In the genomic region with DNA sequence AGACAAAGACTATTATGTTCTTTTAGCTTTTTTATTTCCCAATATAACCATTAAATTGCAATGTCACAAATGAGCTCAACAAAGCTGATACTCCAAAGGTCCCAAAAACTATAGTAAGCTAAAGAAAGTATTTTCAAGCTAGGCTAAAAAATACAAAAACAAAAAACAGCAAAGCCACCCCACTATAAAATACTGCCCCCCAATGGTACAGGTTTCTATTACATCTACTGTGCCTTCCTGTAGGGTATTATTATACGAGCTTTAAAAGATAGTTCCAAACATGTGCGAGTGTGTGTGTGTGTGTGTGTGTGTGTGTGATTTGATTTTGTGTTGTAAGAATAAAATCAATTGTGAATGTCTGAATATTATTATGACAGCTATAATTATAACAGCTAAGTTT, we compare ENCODE assay signal across 10 cellular contexts. TPM values are rescaled to one million over a fixed set of nuclear protein-coding genes. Genes with fewer than 3 reads are reported as not detected.
A peak's percentile ranks its signal among the peaks of the same experiment; 100 is the strongest.
DNase-seq lines count a peak whose midpoint lies in the region; ATAC-seq and TF ChIP-seq lines count a peak whose summit lies in the region.
"Had no signal": no experiment of that assay in that cellular context is flagged by ENCODE, and none has a peak within 500 bp of the region (broad histone marks: within the 10 kb centered on the region; RNA-seq: fewer than 3 reads in every experiment).

No MANE protein-coding gene starts in this region.

- no peaks in the 10 kb centered on the region for H3K27me3 ChIP-seq in Karpas-422 (ENCODE audit: low read length)

- H3K79me2 ChIP-seq in Karpas-422 (ENCODE audit: low read length), result no peaks in the 10 kb centered on the region

- ATAC-seq in GM19463 (IDR thresholded peaks at IDR 0.05; ENCODE audit: unreplicated experiment) (no peak), HG03432 (IDR thresholded peaks at IDR 0.05; ENCODE audit: unreplicated experiment) (no peak)
- ATAC-seq: esophagus mucosa had no signal

- in situ Hi-C loops in astrocyte of the cerebellum (cut with HindIII; ENCODE audit: low sequenced_read_pairs), result no loop called here

- no peak overlapping the region for H3K9ac ChIP-seq in Karpas-422 (ENCODE audit: low read length)

- no peaks in the 10 kb centered on the region for H3K9me2 ChIP-seq in Karpas-422 (replicated peaks; ENCODE audit: insufficient read depth, low read length)

- H4K20me1 ChIP-seq in Karpas-422 (ENCODE audit: insufficient read depth, low read depth, low read length), result no peaks in the 10 kb centered on the region

- no peaks in the 10 kb centered on the region for H3K9me3 ChIP-seq in Karpas-422 (ENCODE audit: low read length)

- H3K4me1 ChIP-seq in Karpas-422 (ENCODE audit: low read length), result peaks cover 3% of the 10 kb centered on the region

- TF ChIP-seq CTCF in astrocyte of the cerebellum (IDR thresholded peaks at IDR 0.05; ENCODE audit: low read depth, low read length, missing control alignments), result peak; percentile 9

- no peak overlapping the region for H3K27ac ChIP-seq in Karpas-422 (ENCODE audit: low read length)

- no peak overlapping the region for H3K4me3 ChIP-seq in Karpas-422 (ENCODE audit: low read length)
- no peak overlapping the region for H3K4me3 ChIP-seq in astrocyte of the cerebellum (ENCODE audit: low read depth, low read length)

- H3K36me3 ChIP-seq in Karpas-422 (ENCODE audit: insufficient read depth, low read length), result no peaks in the 10 kb centered on the region

- no peak overlapping the region for H2AFZ ChIP-seq in Karpas-422 (ENCODE audit: low read length)

- DNase-seq in NCI-H2029 treated with DMSO at 0.1 percent for 48 hours (lab: John Stamatoyannopoulos, UW) (peak; percentile 2), NCI-H2029 (lab: John Stamatoyannopoulos, UW) (no peak), Karpas-422 (peak; percentile 82), astrocyte of the cerebellum (ENCODE audit: low read depth) (no peak), myocyte (ENCODE audit: low read depth) (peak; percentile 68), cerebellum (ENCODE audit: low spot score) (no peak)
- DNase-seq: C1 segment of cervical spinal cord had no signal

- H3K4me2 ChIP-seq in Karpas-422 (ENCODE audit: low read depth, low read length, poor library complexity, severe bottlenecking), result no peak overlapping the region

RNA-seq across cellular contexts. Expression of a gene that starts 1.1 kb away (rescaled TPM):
- total RNA-seq in Karpas-422 (2014; rRNA removed; shearing (Covaris generic); ENCODE audit: low replicate concordance), result not detected in 2 replicates
- total RNA-seq in myocyte (not detected in 2 replicates), cerebellum (not detected)
- polyA plus RNA-seq in myocyte (2012), result not detected
- total RNA-seq: esophagus mucosa had no signal

Comparison
In these comparisons a context has a peak if more than half of its experiments do, and no peak if none do; other contexts are left out.
1. DNase-seq: peak in NCI-H2029 treated with DMSO at 0.1 percent for 48 hours (single experiment), Karpas-422 (single experiment) and myocyte (single experiment); none in NCI-H2029 (single experiment), astrocyte of the cerebellum (single experiment) and cerebellum (single experiment).